ENCODE assay signal across 2 cellular contexts in the genomic region with DNA sequence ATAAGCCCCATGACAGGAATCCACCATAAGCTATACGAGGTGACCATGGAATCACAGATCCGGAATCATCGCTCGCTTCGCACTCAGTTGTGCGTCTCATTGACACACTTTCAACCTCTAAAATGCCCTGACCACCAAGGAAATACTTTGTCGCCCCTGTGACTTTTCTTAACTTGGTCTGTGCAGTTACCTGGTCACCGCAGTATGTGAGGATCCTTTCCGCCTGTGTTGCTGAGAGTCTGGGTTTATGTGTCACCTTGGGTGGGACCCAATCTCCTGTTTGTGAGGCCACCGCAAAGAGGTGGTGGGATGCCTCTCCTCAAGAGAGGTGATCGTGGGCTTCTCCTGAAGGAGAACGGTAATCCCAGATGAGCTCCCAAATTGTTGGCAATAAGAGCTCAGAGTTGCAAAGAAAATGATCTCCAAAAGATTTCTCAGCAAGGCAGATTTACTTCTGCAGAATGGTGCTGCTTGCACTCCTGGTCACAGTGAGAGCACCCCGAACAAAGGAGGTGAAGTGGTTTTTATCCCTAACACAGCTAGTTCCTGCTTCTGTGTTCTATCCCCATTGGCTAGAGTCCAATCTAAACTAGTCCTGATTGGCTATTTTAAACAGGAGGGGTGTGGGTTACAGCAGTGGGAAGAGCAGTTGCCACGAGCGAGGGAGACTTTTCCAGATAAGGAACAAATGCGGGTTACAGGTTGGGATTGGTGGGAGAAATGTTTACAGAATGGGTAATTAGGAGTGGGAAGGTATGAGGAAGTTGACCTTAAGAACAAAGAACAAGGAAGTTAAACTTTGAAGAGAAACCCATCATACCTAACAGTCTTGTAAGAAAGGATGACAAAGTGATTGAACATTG.
A peak's percentile ranks its signal among the peaks of the same experiment; 100 is the strongest.
TF ChIP-seq lines count a peak whose summit lies in the region.

No MANE protein-coding gene starts in this region.

TF ChIP-seq in K562, 482 proteins besides CTCF, POLR2A, EP300 and RAD21 (continues in another document):
- TF ChIP-seq, protein P1, sequence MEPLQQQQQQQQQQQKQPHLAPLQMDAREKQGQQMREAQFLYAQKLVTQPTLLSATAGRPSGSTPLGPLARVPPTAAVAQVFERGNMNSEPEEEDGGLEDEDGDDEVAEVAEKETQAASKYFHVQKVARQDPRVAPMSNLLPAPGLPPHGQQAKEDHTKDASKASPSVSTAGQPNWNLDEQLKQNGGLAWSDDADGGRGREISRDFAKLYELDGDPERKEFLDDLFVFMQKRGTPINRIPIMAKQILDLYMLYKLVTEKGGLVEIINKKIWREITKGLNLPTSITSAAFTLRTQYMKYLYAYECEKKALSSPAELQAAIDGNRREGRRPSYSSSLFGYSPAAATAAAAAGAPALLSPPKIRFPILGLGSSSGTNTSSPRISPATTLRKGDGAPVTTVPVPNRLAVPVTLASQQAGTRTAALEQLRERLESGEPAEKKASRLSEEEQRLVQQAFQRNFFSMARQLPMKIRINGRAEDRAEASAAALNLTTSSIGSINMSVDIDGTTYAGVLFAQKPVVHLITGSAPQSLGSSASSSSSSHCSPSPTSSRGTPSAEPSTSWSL (CRISPR knock-in tag; IDR thresholded peaks at IDR 0.05; ENCODE audit: borderline replicate concordance) = no peak
- TF ChIP-seq MCM7 (IDR thresholded peaks at IDR 0.05) (no peak), HOXB6 (CRISPR knock-in tag; IDR thresholded peaks at IDR 0.05; ENCODE audit: borderline replicate concordance) (no peak), ZFPM2 (CRISPR knock-in tag; IDR thresholded peaks at IDR 0.05) (no peak), FOXA3 (CRISPR knock-in tag; conservative IDR thresholded peaks at IDR 0.05 in 1 of 2, IDR thresholded peaks at IDR 0.05 in 1 of 2) (no peak), CTBP1 (IDR thresholded peaks at IDR 0.05; ENCODE audit: borderline replicate concordance) (no peak; the same call in 1 of the 2 replicates), EHMT2 (IDR thresholded peaks at IDR 0.05) (0 out of 2 replicates have a peak, but pooled peaks have one; percentile 18), ZNF830 (CRISPR knock-in tag; IDR thresholded peaks at IDR 0.05) (no peak), SIN3A (IDR thresholded peaks at IDR 0.05; ENCODE audit: borderline replicate concordance in 2 of 2, control insufficient read depth in 1 of 2, low read depth in 2 of 2, low read length in 2 of 2) (no peak), MED1 (CRISPR knock-in tag; IDR thresholded peaks at IDR 0.05; ENCODE audit: borderline replicate concordance) (no peak), NRF1 (conservative IDR thresholded peaks at IDR 0.05 in 1 of 2, IDR thresholded peaks at IDR 0.05 in 1 of 2) (no peak), RBM25 (IDR thresholded peaks at IDR 0.05; ENCODE audit: low read depth, low read length, severe bottlenecking) (no peak), ZNF57 (CRISPR knock-in tag; IDR thresholded peaks at IDR 0.05) (no peak), HDAC1 (IDR thresholded peaks at IDR 0.05) (0 out of 4 replicates have a peak, but pooled peaks of 1 of the 2 experiments have one; percentile 20)
- TF ChIP-seq, protein P2, sequence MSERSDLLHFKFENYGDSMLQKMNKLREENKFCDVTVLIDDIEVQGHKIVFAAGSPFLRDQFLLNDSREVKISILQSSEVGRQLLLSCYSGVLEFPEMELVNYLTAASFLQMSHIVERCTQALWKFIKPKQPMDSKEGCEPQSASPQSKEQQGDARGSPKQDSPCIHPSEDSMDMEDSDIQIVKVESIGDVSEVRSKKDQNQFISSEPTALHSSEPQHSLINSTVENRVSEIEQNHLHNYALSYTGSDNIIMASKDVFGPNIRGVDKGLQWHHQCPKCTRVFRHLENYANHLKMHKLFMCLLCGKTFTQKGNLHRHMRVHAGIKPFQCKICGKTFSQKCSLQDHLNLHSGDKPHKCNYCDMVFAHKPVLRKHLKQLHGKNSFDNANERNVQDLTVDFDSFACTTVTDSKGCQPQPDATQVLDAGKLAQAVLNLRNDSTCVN (CRISPR knock-in tag; IDR thresholded peaks at IDR 0.05) = no peak
- TF ChIP-seq, protein P3, sequence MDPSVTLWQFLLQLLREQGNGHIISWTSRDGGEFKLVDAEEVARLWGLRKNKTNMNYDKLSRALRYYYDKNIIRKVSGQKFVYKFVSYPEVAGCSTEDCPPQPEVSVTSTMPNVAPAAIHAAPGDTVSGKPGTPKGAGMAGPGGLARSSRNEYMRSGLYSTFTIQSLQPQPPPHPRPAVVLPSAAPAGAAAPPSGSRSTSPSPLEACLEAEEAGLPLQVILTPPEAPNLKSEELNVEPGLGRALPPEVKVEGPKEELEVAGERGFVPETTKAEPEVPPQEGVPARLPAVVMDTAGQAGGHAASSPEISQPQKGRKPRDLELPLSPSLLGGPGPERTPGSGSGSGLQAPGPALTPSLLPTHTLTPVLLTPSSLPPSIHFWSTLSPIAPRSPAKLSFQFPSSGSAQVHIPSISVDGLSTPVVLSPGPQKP (CRISPR knock-in tag; IDR thresholded peaks at IDR 0.05) = no peak
- TF ChIP-seq, protein P4, sequence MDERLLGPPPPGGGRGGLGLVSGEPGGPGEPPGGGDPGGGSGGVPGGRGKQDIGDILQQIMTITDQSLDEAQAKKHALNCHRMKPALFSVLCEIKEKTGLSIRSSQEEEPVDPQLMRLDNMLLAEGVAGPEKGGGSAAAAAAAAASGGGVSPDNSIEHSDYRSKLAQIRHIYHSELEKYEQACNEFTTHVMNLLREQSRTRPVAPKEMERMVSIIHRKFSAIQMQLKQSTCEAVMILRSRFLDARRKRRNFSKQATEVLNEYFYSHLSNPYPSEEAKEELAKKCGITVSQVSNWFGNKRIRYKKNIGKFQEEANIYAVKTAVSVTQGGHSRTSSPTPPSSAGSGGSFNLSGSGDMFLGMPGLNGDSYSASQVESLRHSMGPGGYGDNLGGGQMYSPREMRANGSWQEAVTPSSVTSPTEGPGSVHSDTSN (CRISPR knock-in tag; IDR thresholded peaks at IDR 0.05; ENCODE audit: low read depth) = no peak
- TF ChIP-seq, protein P4 (tag; conservative IDR thresholded peaks at IDR 0.05; ENCODE audit: low read depth) = no peak
- TF ChIP-seq, protein P5, sequence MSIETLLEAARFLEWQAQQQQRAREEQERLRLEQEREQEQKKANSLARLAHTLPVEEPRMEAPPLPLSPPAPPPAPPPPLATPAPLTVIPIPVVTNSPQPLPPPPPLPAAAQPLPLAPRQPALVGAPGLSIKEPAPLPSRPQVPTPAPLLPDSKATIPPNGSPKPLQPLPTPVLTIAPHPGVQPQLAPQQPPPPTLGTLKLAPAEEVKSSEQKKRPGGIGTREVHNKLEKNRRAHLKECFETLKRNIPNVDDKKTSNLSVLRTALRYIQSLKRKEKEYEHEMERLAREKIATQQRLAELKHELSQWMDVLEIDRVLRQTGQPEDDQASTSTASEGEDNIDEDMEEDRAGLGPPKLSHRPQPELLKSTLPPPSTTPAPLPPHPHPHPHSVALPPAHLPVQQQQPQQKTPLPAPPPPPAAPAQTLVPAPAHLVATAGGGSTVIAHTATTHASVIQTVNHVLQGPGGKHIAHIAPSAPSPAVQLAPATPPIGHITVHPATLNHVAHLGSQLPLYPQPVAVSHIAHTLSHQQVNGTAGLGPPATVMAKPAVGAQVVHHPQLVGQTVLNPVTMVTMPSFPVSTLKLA (conservative IDR thresholded peaks at IDR 0.05) = 0 out of 4 replicates have a peak, but pooled peaks of 1 of the 2 experiments have one; percentile 3

TF ChIP-seq in neural cell, 6 proteins besides CTCF, POLR2A, EP300 and RAD21:
- no peak for TF ChIP-seq POLR2AphosphoS5 (IDR thresholded peaks at IDR 0.05)
- TF ChIP-seq TAF1 (IDR thresholded peaks at IDR 0.05; ENCODE audit: low read depth) = no peak
- TF ChIP-seq SMC3 (conservative IDR thresholded peaks at IDR 0.05; ENCODE audit: poor library complexity) = no peak
- TF ChIP-seq EZH2 (IDR thresholded peaks at IDR 0.05; ENCODE audit: borderline replicate concordance, insufficient read depth, low read length, poor library complexity, severe bottlenecking) = no peak
- TF ChIP-seq, protein P6, sequence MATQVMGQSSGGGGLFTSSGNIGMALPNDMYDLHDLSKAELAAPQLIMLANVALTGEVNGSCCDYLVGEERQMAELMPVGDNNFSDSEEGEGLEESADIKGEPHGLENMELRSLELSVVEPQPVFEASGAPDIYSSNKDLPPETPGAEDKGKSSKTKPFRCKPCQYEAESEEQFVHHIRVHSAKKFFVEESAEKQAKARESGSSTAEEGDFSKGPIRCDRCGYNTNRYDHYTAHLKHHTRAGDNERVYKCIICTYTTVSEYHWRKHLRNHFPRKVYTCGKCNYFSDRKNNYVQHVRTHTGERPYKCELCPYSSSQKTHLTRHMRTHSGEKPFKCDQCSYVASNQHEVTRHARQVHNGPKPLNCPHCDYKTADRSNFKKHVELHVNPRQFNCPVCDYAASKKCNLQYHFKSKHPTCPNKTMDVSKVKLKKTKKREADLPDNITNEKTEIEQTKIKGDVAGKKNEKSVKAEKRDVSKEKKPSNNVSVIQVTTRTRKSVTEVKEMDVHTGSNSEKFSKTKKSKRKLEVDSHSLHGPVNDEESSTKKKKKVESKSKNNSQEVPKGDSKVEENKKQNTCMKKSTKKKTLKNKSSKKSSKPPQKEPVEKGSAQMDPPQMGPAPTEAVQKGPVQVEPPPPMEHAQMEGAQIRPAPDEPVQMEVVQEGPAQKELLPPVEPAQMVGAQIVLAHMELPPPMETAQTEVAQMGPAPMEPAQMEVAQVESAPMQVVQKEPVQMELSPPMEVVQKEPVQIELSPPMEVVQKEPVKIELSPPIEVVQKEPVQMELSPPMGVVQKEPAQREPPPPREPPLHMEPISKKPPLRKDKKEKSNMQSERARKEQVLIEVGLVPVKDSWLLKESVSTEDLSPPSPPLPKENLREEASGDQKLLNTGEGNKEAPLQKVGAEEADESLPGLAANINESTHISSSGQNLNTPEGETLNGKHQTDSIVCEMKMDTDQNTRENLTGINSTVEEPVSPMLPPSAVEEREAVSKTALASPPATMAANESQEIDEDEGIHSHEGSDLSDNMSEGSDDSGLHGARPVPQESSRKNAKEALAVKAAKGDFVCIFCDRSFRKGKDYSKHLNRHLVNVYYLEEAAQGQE (IDR thresholded peaks at IDR 0.05; ENCODE audit: borderline replicate concordance) = no peak
- TF ChIP-seq MXI1 (conservative IDR thresholded peaks at IDR 0.05; ENCODE audit: poor library complexity, severe bottlenecking) = no peak
